In genomic region chr10:70267161-70267933, GRCh38 we compare ENCODE assay signal across 9 cellular contexts. TPM values are rescaled to one million over a fixed set of nuclear protein-coding genes. Genes with fewer than 3 reads are reported as not detected.
A peak's percentile ranks its signal among the peaks of the same experiment; 100 is the strongest.
DNase-seq lines count a peak whose midpoint lies in the region; ATAC-seq and TF ChIP-seq lines count a peak whose summit lies in the region.
"Had no signal": no experiment of that assay in that cellular context is flagged by ENCODE, and none has a peak within 500 bp of the region (broad histone marks: within the 10 kb centered on the region; RNA-seq: fewer than 3 reads in every experiment).

No MANE protein-coding gene starts in this region.

- no peaks in the 10 kb centered on the region for H4K20me1 ChIP-seq in fibroblast of lung (ENCODE audit: control insufficient read depth, extremely low read depth, insufficient read depth, low read length)

- CTCF ChIA-PET in Panc1 (lab: Charles Lee) = no interaction called here

- no peak overlapping the region for H3K9ac ChIP-seq in fibroblast of lung (ENCODE audit: insufficient read depth, low read length)

- no peak for DNase-seq in activated T-cell treated with anti-CD3 and anti-CD28 coated beads, Interleukin-2, amount 50 U/mL, for 24 hours
- no peak for DNase-seq in activated T-cell treated with anti-CD3 and anti-CD28 coated beads, Interleukin-2, amount 50 U/mL, for 1 hour
- peak; percentile 55 for DNase-seq in Panc1 (ENCODE audit: low read depth, low spot score)
- DNase-seq in fibroblast of lung (ENCODE audit: low read depth in 2 of 2) = peak; percentile 97 to 98
- no peak for DNase-seq in glutamatergic neuron
- DNase-seq in activated CD4-positive, alpha-beta T cell treated with anti-CD3 and anti-CD28 coated beads, Interleukin-2, amount 50 U/mL, for 1 hour = no peak
- DNase-seq in NCI-H2196 (lab: John Stamatoyannopoulos, UW; ENCODE audit: unreplicated experiment) = no peak

- no peaks in the 10 kb centered on the region for H3K9me3 Mint-ChIP-seq in activated T-cell treated with anti-CD3 and anti-CD28 coated beads, Interleukin-2, amount 50 U/mL, for 24 hours
- H3K9me3 Mint-ChIP-seq in stimulated activated naive CD8-positive, alpha-beta T cell treated with anti-CD3 and anti-CD28 coated beads, Interleukin-15, Interleukin-2, amounts not matched to agents 100 ng/mL and 50 ng/mL, for 24 hours = no peaks in the 10 kb centered on the region
- H3K9me3 Mint-ChIP-seq in glutamatergic neuron (ENCODE audit: unreplicated experiment) = no peaks in the 10 kb centered on the region

- H3K4me1 ChIP-seq in Panc1 (ENCODE audit: control insufficient read depth, insufficient read depth, low read length) = no peaks in the 10 kb centered on the region
- H3K4me1 ChIP-seq in fibroblast of lung (ENCODE audit: control insufficient read depth, extremely low read depth, insufficient read depth, low read length) = peaks cover 14% of the 10 kb centered on the region

- H3K27me3 ChIP-seq in Panc1 (ENCODE audit: control insufficient read depth, insufficient read depth, low read length) (no peaks in the 10 kb centered on the region), fibroblast of lung (ENCODE audit: control insufficient read depth, insufficient read depth, low read length) (no peaks in the 10 kb centered on the region)

- H3K9me3 ChIP-seq in Panc1 (ENCODE audit: control insufficient read depth, insufficient read depth, low read depth, low read length) (no peaks in the 10 kb centered on the region), fibroblast of lung (ENCODE audit: control insufficient read depth, insufficient read depth, low read depth, low read length) (no peaks in the 10 kb centered on the region)

- H3K4me3 ChIP-seq in Panc1 (ENCODE audit: low read depth in 2 of 2, low read length in 2 of 2) = no peak overlapping the region
- H3K4me3 ChIP-seq in fibroblast of lung (replicated peaks in 1 of 4; ENCODE audit: control extremely low read depth in 1 of 4, insufficient read depth in 1 of 4, low read depth in 3 of 4, low read length in 4 of 4) = no peak overlapping the region

- H3K79me2 ChIP-seq in fibroblast of lung (ENCODE audit: control insufficient read depth, insufficient read depth, low read length) = no peaks in the 10 kb centered on the region

- no peaks in the 10 kb centered on the region for H3K36me3 Mint-ChIP-seq in activated T-cell treated with anti-CD3 and anti-CD28 coated beads, Interleukin-2, amount 50 U/mL, for 24 hours (ENCODE audit: low read depth)
- H3K36me3 Mint-ChIP-seq in stimulated activated naive CD8-positive, alpha-beta T cell treated with anti-CD3 and anti-CD28 coated beads, Interleukin-15, Interleukin-2, amounts not matched to agents 100 ng/mL and 50 ng/mL, for 24 hours (ENCODE audit: low read depth) = no peaks in the 10 kb centered on the region
- H3K36me3 Mint-ChIP-seq in glutamatergic neuron (ENCODE audit: unreplicated experiment) = peaks cover 4% of the 10 kb centered on the region
- H3K36me3 Mint-ChIP-seq: mesothelial cell of epicardium had no signal

- H3K27me3 Mint-ChIP-seq in activated T-cell treated with anti-CD3 and anti-CD28 coated beads, Interleukin-2, amount 50 U/mL, for 24 hours = no peaks in the 10 kb centered on the region
- H3K27me3 Mint-ChIP-seq in stimulated activated naive CD8-positive, alpha-beta T cell treated with anti-CD3 and anti-CD28 coated beads, Interleukin-15, Interleukin-2, amounts not matched to agents 100 ng/mL and 50 ng/mL, for 24 hours = peaks cover 4% of the 10 kb centered on the region
- H3K27me3 Mint-ChIP-seq in glutamatergic neuron (ENCODE audit: unreplicated experiment) = peaks cover 4% of the 10 kb centered on the region

- POLR2A ChIA-PET in Panc1 (lab: Charles Lee) = no interaction called here

- no peak overlapping the region for H3K27ac ChIP-seq in Panc1 (ENCODE audit: low read length)
- peak overlapping the region; percentile 61 for H3K27ac ChIP-seq in fibroblast of lung (ENCODE audit: insufficient read depth, low read length)

- H3K27ac Mint-ChIP-seq in activated T-cell treated with anti-CD3 and anti-CD28 coated beads, Interleukin-2, amount 50 U/mL, for 24 hours = peak overlapping the region; percentile 37
- H3K27ac Mint-ChIP-seq in stimulated activated naive CD8-positive, alpha-beta T cell treated with anti-CD3 and anti-CD28 coated beads, Interleukin-15, Interleukin-2, amounts not matched to agents 100 ng/mL and 50 ng/mL, for 24 hours = peak overlapping the region; percentile 64
- H3K27ac Mint-ChIP-seq in glutamatergic neuron (ENCODE audit: unreplicated experiment) = no peak overlapping the region
- H3K27ac Mint-ChIP-seq: mesothelial cell of epicardium had no signal

- H2AFZ ChIP-seq in fibroblast of lung (ENCODE audit: low read length) = no peak overlapping the region

- in situ Hi-C loops in Panc1 (cut with HindIII; ENCODE audit: low pct_unique_long_range_greater_than_20kb, low sequenced_read_pairs) = no loop called here

- intact Hi-C loops in Panc1 (cut with micrococcal nuclease; ENCODE audit: unreplicated experiment) = no loop called here

- H3K4me2 ChIP-seq in fibroblast of lung (ENCODE audit: extremely low read depth, insufficient read depth, low read length) = peak overlapping the region; percentile 52

- peak; percentile 85 for ATAC-seq in Panc1

- peaks cover 13% of the 10 kb centered on the region for H3K4me1 Mint-ChIP-seq in activated T-cell treated with anti-CD3 and anti-CD28 coated beads, Interleukin-2, amount 50 U/mL, for 24 hours (ENCODE audit: low read depth)
- peaks cover 14% of the 10 kb centered on the region for H3K4me1 Mint-ChIP-seq in stimulated activated naive CD8-positive, alpha-beta T cell treated with anti-CD3 and anti-CD28 coated beads, Interleukin-15, Interleukin-2, amounts not matched to agents 100 ng/mL and 50 ng/mL, for 24 hours (ENCODE audit: low read depth)
- H3K4me1 Mint-ChIP-seq in glutamatergic neuron (ENCODE audit: low read depth, unreplicated experiment) = no peaks in the 10 kb centered on the region
- H3K4me1 Mint-ChIP-seq: mesothelial cell of epicardium had no signal

- no peaks in the 10 kb centered on the region for H3K36me3 ChIP-seq in Panc1 (ENCODE audit: control insufficient read depth, insufficient read depth, low read length)
- no peaks in the 10 kb centered on the region for H3K36me3 ChIP-seq in fibroblast of lung (ENCODE audit: control insufficient read depth, insufficient read depth, low read length)

- no TSS peak for BruUV-seq in Panc1 (replicated peaks; lab: Mats Ljungman, UMichigan)

- H3K4me3 Mint-ChIP-seq in activated T-cell treated with anti-CD3 and anti-CD28 coated beads, Interleukin-2, amount 50 U/mL, for 24 hours = no peak overlapping the region
- no peak overlapping the region for H3K4me3 Mint-ChIP-seq in stimulated activated naive CD8-positive, alpha-beta T cell treated with anti-CD3 and anti-CD28 coated beads, Interleukin-15, Interleukin-2, amounts not matched to agents 100 ng/mL and 50 ng/mL, for 24 hours
- H3K4me3 Mint-ChIP-seq in glutamatergic neuron (ENCODE audit: unreplicated experiment) = no peak overlapping the region
- H3K4me3 Mint-ChIP-seq: mesothelial cell of epicardium had no signal

- TF ChIP-seq CTCF in Panc1 (IDR thresholded peaks at IDR 0.05) = peak; percentile 31
- peak in 1 of 2 donors; percentile 21 for TF ChIP-seq CTCF in fibroblast of lung (conservative IDR thresholded peaks at IDR 0.05 in 1 of 2, IDR thresholded peaks at IDR 0.05 in 1 of 2; ENCODE audit: low read depth in 1 of 2, low read length in 2 of 2)
- TF ChIP-seq CTCF in glutamatergic neuron (IDR thresholded peaks at IDR 0.05; ENCODE audit: partially characterized antibody, unreplicated experiment) = no peak

RNA-seq across cellular contexts. Expression of gene NPFFR1, which starts 16.5 kb away (rescaled TPM):
- total RNA-seq in Panc1 (2021; ENCODE audit: unreplicated experiment) (0.05 TPM), fibroblast of lung (under 0.01 TPM in 1 of 2 replicates, not detected in the other), glutamatergic neuron (ENCODE audit: unreplicated experiment) (not detected)
- polyA plus RNA-seq in Panc1 (2012; ENCODE audit: insufficient read length) = 0.04 TPM
- not detected in 2 replicates for polyA plus RNA-seq in fibroblast of lung
- not detected in 2 replicates for polyA plus RNA-seq in fibroblast of lung (2012)
- polyA minus RNA-seq in fibroblast of lung (ENCODE audit: low replicate concordance) = not detected in 2 replicates

RNA-seq across cellular contexts. Expression of gene PPA1, which starts 34.1 kb away (rescaled TPM):
- total RNA-seq in Panc1 (2021; ENCODE audit: unreplicated experiment) = 174 TPM
- polyA plus RNA-seq in Panc1 (2012; ENCODE audit: insufficient read length) = 105 TPM
- 287 and 313 TPM in 2 replicates for total RNA-seq in fibroblast of lung
- polyA plus RNA-seq in fibroblast of lung = 167 and 207 TPM in 2 replicates
- 138 and 180 TPM in 2 replicates for polyA plus RNA-seq in fibroblast of lung (2012)
- polyA minus RNA-seq in fibroblast of lung (ENCODE audit: low replicate concordance) = 6.3 and 6.7 TPM in 2 replicates
- 82.4 TPM for total RNA-seq in glutamatergic neuron (ENCODE audit: unreplicated experiment)

Comparison
In these comparisons a context has a peak if more than half of its experiments do, and no peak if none do; other contexts are left out.
1. DNase-seq: peak in Panc1 (single experiment) and fibroblast of lung (2 of 2); none in activated T-cell treated with anti-CD3 and anti-CD28 coated beads, Interleukin-2, amount 50 U/mL, for 24 hours (single experiment), activated T-cell treated with anti-CD3 and anti-CD28 coated beads, Interleukin-2, amount 50 U/mL, for 1 hour (single experiment), glutamatergic neuron (single experiment), activated CD4-positive, alpha-beta T cell treated with anti-CD3 and anti-CD28 coated beads, Interleukin-2, amount 50 U/mL, for 1 hour (single experiment) and NCI-H2196 (single experiment).